ENCODE assay signal across 8 cellular contexts in genomic region chr11:117315285-117316196, GRCh38. TPM values are rescaled to one million over a fixed set of nuclear protein-coding genes. Genes with fewer than 3 reads are reported as not detected.
DNase-seq lines count a peak whose midpoint lies in the region; TF ChIP-seq lines count a peak whose summit lies in the region.

No MANE protein-coding gene starts in this region.

- H3K27ac Mint-ChIP-seq in CD4-positive, alpha-beta memory T cell, result peak overlapping the region in 4 of 7 donors; percentile 15 to 89 (median 72)

- peak overlapping the region in 1 of 2 donors; percentile 63 for H3K4me3 ChIP-seq in CD4-positive, alpha-beta memory T cell (ENCODE audit: low read length in 2 of 2)
- H3K4me3 ChIP-seq in mammary epithelial cell (replicated peaks in 1 of 3; ENCODE audit: insufficient read depth in 1 of 3, low read depth in 2 of 3, low read length in 3 of 3) (peak overlapping the region; percentile 71 to 85 (median 78)), lower leg skin (ENCODE audit: low read depth, poor library complexity, severe bottlenecking) (peak overlapping the region; percentile 76), suprapubic skin (peak overlapping the region; percentile 88)

- WGBS in mammary epithelial cell (ENCODE audit: low coverage, missing lambda C conversion rate), result 9% methylated on average over 21 of the region's 62 CpGs
- 2 to 5% methylated on average over 23 to 29 of the region's 62 CpGs for WGBS in lower leg skin, 2 donors
- 6% methylated on average over 16 of the region's 62 CpGs for WGBS in suprapubic skin

- peaks cover 3 to 7% of the 10 kb centered on the region in 2 donors for H3K27me3 Mint-ChIP-seq in CD4-positive, alpha-beta memory T cell

- TF ChIP-seq POLR2A in lower leg skin (IDR thresholded peaks at IDR 0.05), result no peak
- TF ChIP-seq POLR2A in suprapubic skin (IDR thresholded peaks at IDR 0.05), result no peak

- H3K4me2 ChIP-seq in mammary epithelial cell (ENCODE audit: insufficient read depth, low read depth, low read length), result peak overlapping the region; percentile 100

- H3K9me3 ChIP-seq in CD4-positive, alpha-beta memory T cell (ENCODE audit: control insufficient read depth in 1 of 2, low read length in 2 of 2), result no peaks in the 10 kb centered on the region
- H3K9me3 ChIP-seq in mammary epithelial cell (replicated peaks; ENCODE audit: insufficient read depth, low read length), result no peaks in the 10 kb centered on the region
- H3K9me3 ChIP-seq in suprapubic skin, result no peaks in the 10 kb centered on the region

- H3K9ac ChIP-seq in mammary epithelial cell (ENCODE audit: insufficient read depth, low read length), result peak overlapping the region; percentile 65

- peak in 4 of 5 donors; percentile 4 to 26 (median 18) for DNase-seq in CD4-positive, alpha-beta memory T cell
- peak; percentile 60 for DNase-seq in NCI-H69 (lab: John Stamatoyannopoulos, UW)
- no peak for DNase-seq in mammary epithelial cell
- no peak for DNase-seq in lower leg skin (ENCODE audit: low spot score in 2 of 2)
- no peak for DNase-seq in suprapubic skin (ENCODE audit: low spot score in 2 of 2)
- DNase-seq in OCI-M1 (lab: John Stamatoyannopoulos, UW), result no peak
- DNase-seq in SHP77 (lab: John Stamatoyannopoulos, UW), result no peak
- DNase-seq in effector CD8-positive, alpha-beta T cell (lab: John Stamatoyannopoulos, UW), result no peak

- H3K27me3 ChIP-seq in CD4-positive, alpha-beta memory T cell (ENCODE audit: insufficient read depth, low read length), result peaks cover 7% of the 10 kb centered on the region
- H3K27me3 ChIP-seq in mammary epithelial cell (ENCODE audit: insufficient read depth, low read length), result no peaks in the 10 kb centered on the region
- no peaks in the 10 kb centered on the region for H3K27me3 ChIP-seq in suprapubic skin

- peak overlapping the region; percentile 97 for H2AFZ ChIP-seq in mammary epithelial cell (ENCODE audit: low read depth, low read length)

- TF ChIP-seq CTCF in mammary epithelial cell (conservative IDR thresholded peaks at IDR 0.05 in 1 of 2, IDR thresholded peaks at IDR 0.05 in 1 of 2; ENCODE audit: extremely low read depth in 1 of 2, insufficient read depth in 1 of 2, low read depth in 1 of 2, low read length in 2 of 2), result no peak
- TF ChIP-seq CTCF in lower leg skin (IDR thresholded peaks at IDR 0.05), result no peak
- TF ChIP-seq CTCF in suprapubic skin (IDR thresholded peaks at IDR 0.05), result no peak

- BruUV-seq in mammary epithelial cell (replicated peaks; lab: Mats Ljungman, UMichigan), result TSS peak; percentile 39

- no peaks in the 10 kb centered on the region for H3K9me3 Mint-ChIP-seq in CD4-positive, alpha-beta memory T cell

- H3K79me2 ChIP-seq in mammary epithelial cell (ENCODE audit: insufficient read depth, low read length), result peaks cover 18% of the 10 kb centered on the region

- peaks cover 17% of the 10 kb centered on the region for H3K4me1 ChIP-seq in CD4-positive, alpha-beta memory T cell (ENCODE audit: insufficient read depth, low read length)
- peaks cover 13% of the 10 kb centered on the region for H3K4me1 ChIP-seq in mammary epithelial cell (ENCODE audit: insufficient read depth, low read length)
- peaks cover 29% of the 10 kb centered on the region for H3K4me1 ChIP-seq in suprapubic skin

- peak overlapping the region; percentile 26 for H3K27ac ChIP-seq in CD4-positive, alpha-beta memory T cell (ENCODE audit: low read depth, low read length)
- H3K27ac ChIP-seq in mammary epithelial cell (ENCODE audit: insufficient read depth, low read depth, low read length) (peak overlapping the region; percentile 34), suprapubic skin (peak overlapping the region; percentile 15)

- in situ Hi-C loops in mammary epithelial cell (cut with MboI; ENCODE audit: low sequenced_read_pairs in 2 of 2), result no loop called here

- H3K4me3 Mint-ChIP-seq in CD4-positive, alpha-beta memory T cell, result peak overlapping the region; percentile 86 to 92 (median 89)

- intact Hi-C loops in CD4-positive, alpha-beta memory T cell (cut with micrococcal nuclease), result no loop called here
- intact Hi-C loops in mammary epithelial cell (cut with micrococcal nuclease), result loop anchor here (1.0 kb wide), 1 partner anchor 83 kb away; the partner anchor contains the start of genes PCSK7 and RNF214
- intact Hi-C loops in lower leg skin (cut with DNase I; ENCODE audit: low total_unique reads), result no loop called here

- TF ChIP-seq EP300 in suprapubic skin (IDR thresholded peaks at IDR 0.05), result no peak

- no peaks in the 10 kb centered on the region for H4K20me1 ChIP-seq in mammary epithelial cell (ENCODE audit: insufficient read depth, low read length)

- dilution Hi-C loops in mammary epithelial cell (cut with HindIII; ENCODE audit: low sequenced_read_pairs), result no loop called here

- peaks cover 4 to 19% (median 12%) of the 10 kb centered on the region in 4 donors for H3K4me1 Mint-ChIP-seq in CD4-positive, alpha-beta memory T cell

- POLR2A ChIA-PET in CD4-positive, alpha-beta memory T cell (lab: Charles Lee; ENCODE audit: partially characterized antibody), result interaction anchor here (0.6 to 2.9 kb wide), 7 partner anchors 13 to 137 kb away, joined by 3 to 20 read pairs (median 4); partner anchors contain the start of genes CEP164, PCSK7 and SIDT2

- H3K36me3 ChIP-seq in CD4-positive, alpha-beta memory T cell (ENCODE audit: insufficient read depth, low read length), result no peaks in the 10 kb centered on the region
- no peaks in the 10 kb centered on the region for H3K36me3 ChIP-seq in mammary epithelial cell (ENCODE audit: insufficient read depth, low read length)
- H3K36me3 ChIP-seq in suprapubic skin, result no peaks in the 10 kb centered on the region

- H3K36me3 Mint-ChIP-seq in CD4-positive, alpha-beta memory T cell, result no peaks in the 10 kb centered on the region

- CTCF ChIA-PET in CD4-positive, alpha-beta memory T cell (lab: Charles Lee; ENCODE audit: partially characterized antibody), result interaction anchor here (0.8 to 2.5 kb wide), 4 partner anchors 12 to 89 kb away, joined by 3 to 10 read pairs (median 4); partner anchors contain the start of gene CEP164
- CTCF ChIA-PET in mammary epithelial cell (lab: Charles Lee; ENCODE audit: low non-redundant PET), result interaction anchor here (0.7 kb wide), 1 partner anchor 12 kb away, joined by 4 read pairs; the partner anchor contains the start of gene CEP164

RNA-seq across cellular contexts. Expression of gene BACE1, which starts 0.5 kb away (rescaled TPM):
- total RNA-seq in CD4-positive, alpha-beta memory T cell, result 1 to 10 TPM; 2.7 to 2.9 TPM
- polyA plus RNA-seq in CD4-positive, alpha-beta memory T cell, result 1 to 10 TPM in 1 of 2 donors, under 1 TPM in 1; 0.65 to 1.6 TPM
- 10 to 100 TPM; 18.2 to 20.7 TPM for total RNA-seq in mammary epithelial cell
- polyA plus RNA-seq in mammary epithelial cell, result 26.7 TPM
- 30.7 TPM for polyA minus RNA-seq in mammary epithelial cell
- 10 to 100 TPM in 3 of 4 donors, 1 to 10 TPM in 1; 9.1 to 31.6 (median 19.1) TPM for total RNA-seq in lower leg skin
- total RNA-seq in suprapubic skin, result 10 to 100 TPM; 13.8 to 35.6 (median 18.0) TPM

RNA-seq across cellular contexts. Expression of gene CEP164, which starts 12.1 kb away (rescaled TPM):
- total RNA-seq in CD4-positive, alpha-beta memory T cell, result 10 to 100 TPM; 40.8 to 42.5 TPM
- 10 to 100 TPM; 12.7 to 25.6 TPM for polyA plus RNA-seq in CD4-positive, alpha-beta memory T cell
- 10 to 100 TPM; 32.3 to 53.9 TPM for total RNA-seq in mammary epithelial cell
- 19.2 TPM for polyA plus RNA-seq in mammary epithelial cell
- 51.7 TPM for polyA minus RNA-seq in mammary epithelial cell
- 10 to 100 TPM; 11.3 to 45.1 (median 15.2) TPM for total RNA-seq in lower leg skin
- 10 to 100 TPM; 22.8 to 56.7 (median 29.7) TPM for total RNA-seq in suprapubic skin

RNA-seq across cellular contexts. Expression of gene BACE1-AS, which starts 24.4 kb away (rescaled TPM):
- 10 to 100 TPM; 15.3 to 15.7 TPM for total RNA-seq in CD4-positive, alpha-beta memory T cell
- polyA plus RNA-seq in CD4-positive, alpha-beta memory T cell, result 1 to 10 TPM in 1 of 2 donors, not detected in 1; 3.8 TPM
- total RNA-seq in mammary epithelial cell, result 1 to 10 TPM; 2.8 to 5.9 TPM
- polyA plus RNA-seq in mammary epithelial cell, result 2.2 TPM
- 3.6 TPM for polyA minus RNA-seq in mammary epithelial cell
- total RNA-seq in lower leg skin, result 1 to 10 TPM; 2.7 to 5.8 (median 4.2) TPM
- total RNA-seq in suprapubic skin, result 10 to 100 TPM in 1 of 4 donors, 1 to 10 TPM in 3; 3.6 to 13.0 (median 6.3) TPM

Comparison
In these comparisons a context has a peak if more than half of its experiments do, and no peak if none do; other contexts are left out.
1. DNase-seq: peak in CD4-positive, alpha-beta memory T cell (4 of 5) and NCI-H69 (single experiment); none in mammary epithelial cell (single experiment), lower leg skin (0 of 2), suprapubic skin (0 of 2), OCI-M1 (single experiment), SHP77 (0 of 2) and effector CD8-positive, alpha-beta T cell (single experiment).
2. Peak in every context shown above with its lines, with median percentiles within 50 percentile points of each other: H3K27ac ChIP-seq.